In the genomic region with DNA sequence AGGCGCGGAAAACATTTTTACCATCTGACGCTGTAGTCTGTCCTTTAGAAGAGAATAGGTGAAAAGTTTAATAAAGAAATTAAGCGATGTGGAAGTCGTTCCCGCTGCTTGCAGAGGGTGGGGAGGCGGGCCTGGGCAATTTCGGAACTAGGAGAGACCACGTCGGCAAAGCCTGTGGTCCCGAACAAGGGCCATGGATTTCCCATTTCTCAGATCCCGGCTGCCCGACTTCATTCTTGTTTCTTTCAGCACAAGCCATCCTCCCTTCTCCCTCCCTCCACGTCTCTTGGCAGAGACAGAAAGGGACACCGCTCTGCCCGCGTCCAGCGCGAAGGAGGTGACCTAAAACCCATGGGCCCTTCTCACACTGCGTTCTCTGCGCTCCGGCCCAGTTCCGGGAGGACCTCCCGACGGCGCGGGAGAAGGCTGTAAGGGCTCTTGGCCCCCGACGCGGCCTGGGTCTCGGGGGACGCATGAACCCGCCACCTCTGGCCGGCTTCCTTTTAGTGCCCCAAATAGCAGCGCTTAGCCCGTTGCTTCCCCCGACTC, we compare ENCODE assay signal across 9 cellular contexts. TPM values are rescaled to one million over a fixed set of nuclear protein-coding genes. Genes with fewer than 3 reads are reported as not detected.
A peak's percentile ranks its signal among the peaks of the same experiment; 100 is the strongest.
DNase-seq lines count a peak whose midpoint lies in the region; ATAC-seq and TF ChIP-seq lines count a peak whose summit lies in the region.
"Had no signal": no experiment of that assay in that cellular context is flagged by ENCODE, and none has a peak within 500 bp of the region (broad histone marks: within the 10 kb centered on the region; RNA-seq: fewer than 3 reads in every experiment).

No MANE protein-coding gene starts in this region.

- H3K27me3 Mint-ChIP-seq in MCF 10A (ENCODE audit: insufficient read depth, unreplicated experiment), result no peaks in the 10 kb centered on the region

- H3K36me3 ChIP-seq in mammary epithelial cell (ENCODE audit: insufficient read depth, low read length) (no peaks in the 10 kb centered on the region), upper lobe of right lung (no peaks in the 10 kb centered on the region)

- H3K4me3 ChIP-seq in mammary epithelial cell (replicated peaks in 1 of 3; ENCODE audit: insufficient read depth in 1 of 3, low read depth in 2 of 3, low read length in 3 of 3) (no peak overlapping the region), coronary artery (peak overlapping the region; percentile 90), mononuclear cell (ENCODE audit: low read length) (peak overlapping the region; percentile 28), upper lobe of right lung (peak overlapping the region; percentile 91)

- H2AFZ ChIP-seq in mammary epithelial cell (ENCODE audit: low read depth, low read length), result no peak overlapping the region

- H3K4me2 ChIP-seq in mammary epithelial cell (ENCODE audit: insufficient read depth, low read depth, low read length), result no peak overlapping the region

- no peak for TF ChIP-seq CTCF in MCF 10A (IDR thresholded peaks at IDR 0.05; ENCODE audit: unreplicated experiment)
- no peak for TF ChIP-seq CTCF in mammary epithelial cell (conservative IDR thresholded peaks at IDR 0.05 in 1 of 2, IDR thresholded peaks at IDR 0.05 in 1 of 2; ENCODE audit: extremely low read depth in 1 of 2, insufficient read depth in 1 of 2, low read depth in 1 of 2, low read length in 2 of 2)
- TF ChIP-seq CTCF in coronary artery (IDR thresholded peaks at IDR 0.05), result no peak
- no peak for TF ChIP-seq CTCF in upper lobe of right lung (IDR thresholded peaks at IDR 0.05)

- WGBS in mammary epithelial cell (ENCODE audit: low coverage, missing lambda C conversion rate), result 95% methylated on average over 21 of the region's 37 CpGs

- H3K4me1 Mint-ChIP-seq in MCF 10A (ENCODE audit: insufficient read depth, unreplicated experiment), result peaks cover 8% of the 10 kb centered on the region

- H4K20me1 ChIP-seq in mammary epithelial cell (ENCODE audit: insufficient read depth, low read length), result no peaks in the 10 kb centered on the region

- no peak for ATAC-seq in upper lobe of right lung
- ATAC-seq in HG03280 (IDR thresholded peaks at IDR 0.05; ENCODE audit: unreplicated experiment), result no peak

- intact Hi-C loops in MCF 10A (cut with micrococcal nuclease) (loop anchor here (5.0 kb wide), 1 partner anchor 339 kb away; no protein-coding TSS in a partner anchor), mammary epithelial cell (cut with micrococcal nuclease) (no loop called here), upper lobe of right lung (cut with DNase I) (no loop called here)

- peaks cover 21% of the 10 kb centered on the region for H3K79me2 ChIP-seq in mammary epithelial cell (ENCODE audit: insufficient read depth, low read length)

- H3K27me3 ChIP-seq in mammary epithelial cell (ENCODE audit: insufficient read depth, low read length) (no peaks in the 10 kb centered on the region), mononuclear cell (ENCODE audit: insufficient read depth, low read length) (peaks cover 68% of the 10 kb centered on the region), upper lobe of right lung (peaks cover 4% of the 10 kb centered on the region)

- no peak overlapping the region for H3K9ac ChIP-seq in mammary epithelial cell (ENCODE audit: insufficient read depth, low read length)

- no peak for DNase-seq in MCF 10A (ENCODE audit: unreplicated experiment)
- DNase-seq in mammary epithelial cell, result no peak
- DNase-seq in coronary artery (ENCODE audit: low spot score), result no peak
- DNase-seq in upper lobe of right lung, result no peak
- no peak for DNase-seq in NCI-H2196 (lab: John Stamatoyannopoulos, UW; ENCODE audit: unreplicated experiment)
- no peak for DNase-seq in activated CD4-positive, alpha-beta T cell treated with anti-CD3 and anti-CD28 coated beads for 1 hour
- DNase-seq: NCI-H446 had no signal

- H3K9me3 ChIP-seq in mammary epithelial cell (replicated peaks; ENCODE audit: insufficient read depth, low read length) (no peaks in the 10 kb centered on the region), mononuclear cell (ENCODE audit: low read depth, low read length) (no peaks in the 10 kb centered on the region), upper lobe of right lung (no peaks in the 10 kb centered on the region)

- H3K4me1 ChIP-seq in mammary epithelial cell (ENCODE audit: insufficient read depth, low read length) (peaks cover 26% of the 10 kb centered on the region), mononuclear cell (ENCODE audit: insufficient read depth, low read length) (peaks cover 56% of the 10 kb centered on the region), upper lobe of right lung (peaks cover 29% of the 10 kb centered on the region)

- no peaks in the 10 kb centered on the region for H3K9me3 Mint-ChIP-seq in MCF 10A (ENCODE audit: unreplicated experiment)

- peak overlapping the region; percentile 78 for H3K4me3 Mint-ChIP-seq in MCF 10A (ENCODE audit: unreplicated experiment)

- BruUV-seq in MCF 10A (replicated peaks; lab: Mats Ljungman, UMichigan) (no TSS peak), mammary epithelial cell (replicated peaks; lab: Mats Ljungman, UMichigan) (no TSS peak)

- no peak overlapping the region for H3K27ac Mint-ChIP-seq in MCF 10A (ENCODE audit: low read depth, unreplicated experiment)

- peaks cover 19% of the 10 kb centered on the region for H3K36me3 Mint-ChIP-seq in MCF 10A (ENCODE audit: insufficient read depth, unreplicated experiment)

- CTCF ChIA-PET in MCF 10A (lab: Yijun Ruan, JAX) (interaction anchor here (0.6 kb wide), 1 partner anchor 577 kb away, joined by 4 read pairs; no protein-coding TSS in a partner anchor), mammary epithelial cell (lab: Charles Lee; ENCODE audit: low non-redundant PET) (no interaction called here)

- POLR2A ChIA-PET in MCF 10A (lab: Yijun Ruan, JAX), result no interaction called here

- H3K27ac ChIP-seq in mammary epithelial cell (ENCODE audit: insufficient read depth, low read depth, low read length) (no peak overlapping the region), coronary artery (peak overlapping the region in 1 of 2 donors; percentile 35), upper lobe of right lung (no peak overlapping the region)

- dilution Hi-C loops in mammary epithelial cell (cut with HindIII; ENCODE audit: low sequenced_read_pairs), result no loop called here

- in situ Hi-C loops in mammary epithelial cell (cut with MboI; ENCODE audit: low sequenced_read_pairs in 2 of 2), result loop anchor here (5.0 to 25.0 kb wide), 2 partner anchors 569 to 579 kb away; no protein-coding TSS in a partner anchor

RNA-seq across cellular contexts. Expression of gene BCL2L11, which starts 2.2 kb away (rescaled TPM):
- 5.8 and 8.4 TPM in 2 replicates for total RNA-seq in MCF 10A (2022)
- total RNA-seq in mammary epithelial cell, result 1 to 10 TPM; 7.3 to 9.7 TPM
- polyA plus RNA-seq in mammary epithelial cell, result 6.2 TPM
- polyA minus RNA-seq in mammary epithelial cell, result 4.8 TPM
- 53.2 TPM for total RNA-seq in mononuclear cell
- total RNA-seq in upper lobe of right lung, result 23.9 TPM

Comparison
In these comparisons a context has a peak if more than half of its experiments do, and no peak if none do; other contexts are left out.
1. H3K4me3 ChIP-seq: peak in coronary artery (single experiment), mononuclear cell (single experiment) and upper lobe of right lung (single experiment); none in mammary epithelial cell (0 of 3).